Comparison of ENCODE assay signal across 2 cellular contexts in genomic region chr19:40582467-40582866, GRCh38.
TF ChIP-seq lines count a peak whose summit lies in the region.

No MANE protein-coding gene starts in this region.

TF ChIP-seq in K562, 482 proteins besides CTCF, POLR2A, EP300 and RAD21:
- TF ChIP-seq TOE1 (IDR thresholded peaks at IDR 0.05; ENCODE audit: borderline replicate concordance) (no peak), TOE1 (CRISPR knock-in tag; IDR thresholded peaks at IDR 0.05; ENCODE audit: borderline replicate concordance, low read depth) (no peak), ZFP36 (IDR thresholded peaks at IDR 0.05; ENCODE audit: low read depth, low read length, partially characterized antibody) (peak; percentile 86)
TF ChIP-seq in K562: peak in this region for 1.

TF ChIP-seq in SK-N-SH, 30 proteins besides CTCF, POLR2A, EP300 and RAD21:
- no peak for TF ChIP-seq RXRA (IDR thresholded peaks at IDR 0.05; ENCODE audit: borderline replicate concordance, low read depth)
- TF ChIP-seq TCF12 (IDR thresholded peaks at IDR 0.05): no peak
- TF ChIP-seq USF2 (IDR thresholded peaks at IDR 0.05; ENCODE audit: borderline replicate concordance, low read depth, low read length): no peak
- no peak for TF ChIP-seq MXI1 (IDR thresholded peaks at IDR 0.05; ENCODE audit: low read depth, low read length)
